16 cellular contexts compared by ENCODE assay signal in genomic region chr2:235382091-235383000, GRCh38.
DNase-seq lines count a peak whose midpoint lies in the region; ATAC-seq, FAIRE-seq and TF ChIP-seq lines count a peak whose summit lies in the region.
"Had no signal": no experiment of that assay in that cellular context is flagged by ENCODE, and none has a peak within 500 bp of the region (broad histone marks: within the 10 kb centered on the region; RNA-seq: fewer than 3 reads in every experiment).

No MANE protein-coding gene starts in this region.

- H3K9me3 Mint-ChIP-seq in immature natural killer cell (no peaks in the 10 kb centered on the region), glutamatergic neuron (ENCODE audit: unreplicated experiment) (no peaks in the 10 kb centered on the region)
- H3K9me3 Mint-ChIP-seq: CD8-positive, alpha-beta memory T cell had no signal

- no peaks in the 10 kb centered on the region for H3K9me2 ChIP-seq in GM23248 (ENCODE audit: insufficient read depth)
- H3K9me2 ChIP-seq: SK-N-SH had no signal

- TF ChIP-seq EP300 in K562 (IDR thresholded peaks at IDR 0.05; ENCODE audit: low read length), result no peak
- no peak for TF ChIP-seq EP300 in HepG2 (IDR thresholded peaks at IDR 0.05; ENCODE audit: low read depth in 2 of 2, low read length in 2 of 2)
- TF ChIP-seq EP300 in HepG2 (CRISPR knock-in tag; IDR thresholded peaks at IDR 0.05; ENCODE audit: borderline replicate concordance), result no peak

- H3K4me1 ChIP-seq in GM23248 (ENCODE audit: insufficient read depth) (peaks cover 14% of the 10 kb centered on the region), K562 (replicated peaks in 1 of 2; ENCODE audit: control insufficient read depth in 2 of 2, insufficient read depth in 2 of 2, low read length in 2 of 2) (no peaks in the 10 kb centered on the region), HepG2 (ENCODE audit: insufficient read depth, low read length) (no peaks in the 10 kb centered on the region), prostate gland (replicated peaks) (no peaks in the 10 kb centered on the region)
- H3K4me1 ChIP-seq: BLaER1 treated with 17β-estradiol and CSF1 and Interleukin-3, amounts not matched to agents 10 nM and 100 nM had no signal

- H3K36me3 Mint-ChIP-seq in immature natural killer cell, result no peaks in the 10 kb centered on the region
- no peaks in the 10 kb centered on the region for H3K36me3 Mint-ChIP-seq in glutamatergic neuron (ENCODE audit: unreplicated experiment)
- H3K36me3 Mint-ChIP-seq: CD8-positive, alpha-beta memory T cell had no signal

- H3F3A ChIP-seq in GM23248 (ENCODE audit: insufficient read depth), result 0 out of 2 replicates have a peak, but pooled peaks cover 7% of the 10 kb centered on the region

- H3K79me2 ChIP-seq in GM23248 (ENCODE audit: insufficient read depth) (no peaks in the 10 kb centered on the region), K562 (ENCODE audit: control insufficient read depth, insufficient read depth, low read length) (no peaks in the 10 kb centered on the region), HepG2 (ENCODE audit: insufficient read depth, low read length) (no peaks in the 10 kb centered on the region)

- BruUV-seq in K562 (replicated peaks; lab: Mats Ljungman, UMichigan) (no TSS peak), HepG2 (replicated peaks; lab: Mats Ljungman, UMichigan) (no TSS peak)

- H3K9me3 ChIP-seq in GM23248 (ENCODE audit: low read depth) (no peaks in the 10 kb centered on the region), K562 (replicated peaks; ENCODE audit: control insufficient read depth, insufficient read depth, low read depth, low read length) (no peaks in the 10 kb centered on the region), HepG2 (ENCODE audit: low read length) (no peaks in the 10 kb centered on the region), prostate gland (no peaks in the 10 kb centered on the region)
- H3K9me3 ChIP-seq: SK-N-SH had no signal

- TF ChIP-seq CTCF in K562 (IDR thresholded peaks at IDR 0.05 in 2 of 3, conservative IDR thresholded peaks at IDR 0.05 in 1 of 3; ENCODE audit: insufficient read depth in 2 of 3, low read depth in 1 of 3, low read length in 3 of 3) (no peak), HepG2 (CRISPR knock-in tag; IDR thresholded peaks at IDR 0.05) (no peak), prostate gland (IDR thresholded peaks at IDR 0.05) (no peak), glutamatergic neuron (IDR thresholded peaks at IDR 0.05; ENCODE audit: partially characterized antibody, unreplicated experiment) (no peak)

- H3K27ac Mint-ChIP-seq in immature natural killer cell, result no peak overlapping the region
- H3K27ac Mint-ChIP-seq in glutamatergic neuron (ENCODE audit: unreplicated experiment), result no peak overlapping the region
- H3K27ac Mint-ChIP-seq: CD8-positive, alpha-beta memory T cell had no signal

- TF ChIP-seq RAD21 in K562 (CRISPR knock-in tag; conservative IDR thresholded peaks at IDR 0.05 in 1 of 2, IDR thresholded peaks at IDR 0.05 in 1 of 2) (no peak), HepG2 (CRISPR knock-in tag; IDR thresholded peaks at IDR 0.05) (no peak)

- ATAC-seq in K562, result no peak
- no peak for ATAC-seq in HepG2

- no peak for FAIRE-seq in K562 (lab: Jason Lieb, UNC)
- no peak for FAIRE-seq in HepG2 (lab: Jason Lieb, UNC)

- H3K27me3 ChIP-seq in GM23248 (replicated peaks; ENCODE audit: insufficient read depth), result no peaks in the 10 kb centered on the region
- peaks cover 15 to 34% of the 10 kb centered on the region in 2 experiments; a peak in 4 of 5 replicates for H3K27me3 ChIP-seq in K562 (ENCODE audit: control insufficient read depth in 2 of 2, insufficient read depth in 2 of 2, low read length in 2 of 2)
- peaks cover 3 to 44% of the 10 kb centered on the region in 2 experiments; a peak in 3 of 5 replicates for H3K27me3 ChIP-seq in HepG2 (ENCODE audit: control insufficient read depth in 1 of 2, insufficient read depth in 2 of 2, low read length in 2 of 2)
- H3K27me3 ChIP-seq in prostate gland (replicated peaks; ENCODE audit: insufficient read depth), result no peaks in the 10 kb centered on the region

- no peak for TF ChIP-seq POLR2A in K562 (conservative IDR thresholded peaks at IDR 0.05)
- TF ChIP-seq POLR2A in HepG2 (IDR thresholded peaks at IDR 0.05; ENCODE audit: insufficient read depth in 1 of 2, low read depth in 2 of 2, low read length in 2 of 2), result no peak
- TF ChIP-seq POLR2A in prostate gland (IDR thresholded peaks at IDR 0.05), result no peak

- CTCF ChIA-PET in K562 (lab: Yijun Ruan, JAX; ENCODE audit: low intra/inter-chr PET ratio) (no interaction called here), HepG2 (lab: Yijun Ruan, JAX; ENCODE audit: low intra/inter-chr PET ratio, low total read pairs) (no interaction called here)

- intact Hi-C loops in K562 (cut with micrococcal nuclease) (no loop called here), HepG2 (cut with micrococcal nuclease; ENCODE audit: unreplicated experiment) (no loop called here), prostate gland (cut with DNase I) (no loop called here)

- H3K27ac ChIP-seq in GM23248, result no peak overlapping the region
- no peak overlapping the region for H3K27ac ChIP-seq in K562 (ENCODE audit: extremely low read depth, low read depth, low read length)
- H3K27ac ChIP-seq in HepG2 (ENCODE audit: extremely low read length, insufficient read depth, low read length), result no peak overlapping the region
- H3K27ac ChIP-seq in prostate gland, result no peak overlapping the region
- H3K27ac ChIP-seq: BLaER1 treated with 17β-estradiol and CSF1 and Interleukin-3, amounts not matched to agents 10 nM and 100 nM; KMS-11 had no signal

- H2AFZ ChIP-seq in GM23248 (no peak overlapping the region), K562 (ENCODE audit: low read depth, low read length) (no peak overlapping the region), HepG2 (ENCODE audit: low read length) (no peak overlapping the region)

- H3K4me1 Mint-ChIP-seq in immature natural killer cell, result no peaks in the 10 kb centered on the region
- H3K4me1 Mint-ChIP-seq in glutamatergic neuron (ENCODE audit: low read depth, unreplicated experiment), result peaks cover 3% of the 10 kb centered on the region
- H3K4me1 Mint-ChIP-seq: CD8-positive, alpha-beta memory T cell had no signal

- H3K4me3 Mint-ChIP-seq in immature natural killer cell (no peak overlapping the region), glutamatergic neuron (ENCODE audit: unreplicated experiment) (no peak overlapping the region)
- H3K4me3 Mint-ChIP-seq: CD8-positive, alpha-beta memory T cell had no signal

- H3K36me3 ChIP-seq in GM23248 (ENCODE audit: low read depth), result no peaks in the 10 kb centered on the region
- H3K36me3 ChIP-seq in K562 (ENCODE audit: control insufficient read depth, insufficient read depth, low read length), result no peaks in the 10 kb centered on the region
- no peaks in the 10 kb centered on the region for H3K36me3 ChIP-seq in HepG2 (replicated peaks in 1 of 2; ENCODE audit: control insufficient read depth in 1 of 2, insufficient read depth in 2 of 2, low read length in 2 of 2)
- no peaks in the 10 kb centered on the region for H3K36me3 ChIP-seq in prostate gland
- H3K36me3 ChIP-seq: BLaER1 treated with 17β-estradiol and CSF1 and Interleukin-3, amounts not matched to agents 10 nM and 100 nM had no signal

- DNase-seq in GM23248 (peak; percentile 40), K562 (ENCODE audit: extremely low read depth in 1 of 4, low spot score in 3 of 4) (no peak), HepG2 (ENCODE audit: low spot score) (no peak), prostate gland (ENCODE audit: low spot score) (peak; percentile 8), immature natural killer cell (no peak), NCI-H1048 (lab: John Stamatoyannopoulos, UW) (no peak), glutamatergic neuron (no peak)
- DNase-seq: CD8-positive, alpha-beta memory T cell; NCI-H1436; NCI-H2081; NCI-H510A treated with DMSO at 0.1 percent for 48 hours; NCI-H774; SHP77 treated with DMSO at 0.1 percent for 48 hours; SK-N-SH had no signal

- no peak overlapping the region for H3K4me3 ChIP-seq in GM23248
- H3K4me3 ChIP-seq in K562, result no peak overlapping the region
- H3K4me3 ChIP-seq in HepG2 (replicated peaks in 1 of 3; ENCODE audit: insufficient read depth in 1 of 3, low read depth in 2 of 3, low read length in 3 of 3), result no peak overlapping the region
- H3K4me3 ChIP-seq in prostate gland, result no peak overlapping the region
- H3K4me3 ChIP-seq: BLaER1 treated with 17β-estradiol and CSF1 and Interleukin-3, amounts not matched to agents 10 nM and 100 nM had no signal

- in situ Hi-C loops in GM23248 (cut with MboI) (no loop called here), K562 (cut with MboI) (no loop called here), HepG2 (cut with HindIII; ENCODE audit: extremely low pct_ligation_motif_present, low pct_unique_long_range_greater_than_20kb) (no loop called here)

- H3K9me1 ChIP-seq in K562 (ENCODE audit: control insufficient read depth, insufficient read depth, low read length), result no peaks in the 10 kb centered on the region

- H3K27me3 Mint-ChIP-seq in immature natural killer cell (ENCODE audit: low read depth in 3 of 3), result peaks cover 3 to 10% (median 5%) of the 10 kb centered on the region in 3 donors
- H3K27me3 Mint-ChIP-seq in glutamatergic neuron (ENCODE audit: unreplicated experiment), result no peaks in the 10 kb centered on the region

- H3K4me2 ChIP-seq in GM23248 (ENCODE audit: unreplicated experiment), result no peak overlapping the region
- H3K4me2 ChIP-seq in K562 (ENCODE audit: insufficient read depth, low read length), result no peak overlapping the region
- no peak overlapping the region for H3K4me2 ChIP-seq in HepG2 (ENCODE audit: low read depth, low read length)
- H3K4me2 ChIP-seq: BLaER1 treated with 17β-estradiol and CSF1 and Interleukin-3, amounts not matched to agents 10 nM and 100 nM; KMS-11; SK-N-SH had no signal

- POLR2A ChIA-PET in K562 (lab: Yijun Ruan, JAX) (no interaction called here), HepG2 (lab: Yijun Ruan, JAX) (no interaction called here)

- H4K20me1 ChIP-seq in GM23248 (ENCODE audit: insufficient read depth) (no peaks in the 10 kb centered on the region), K562 (replicated peaks; ENCODE audit: control insufficient read depth, insufficient read depth, low read length) (no peaks in the 10 kb centered on the region; the same call in 1 of the 2 replicates), HepG2 (ENCODE audit: insufficient read depth, low read length) (no peaks in the 10 kb centered on the region; the same call in 1 of the 2 replicates)
- H4K20me1 ChIP-seq: BLaER1 treated with 17β-estradiol and CSF1 and Interleukin-3, amounts not matched to agents 10 nM and 100 nM had no signal

- 43 to 49% methylated on average over 10 of the region's 10 CpGs for WGBS in GM23248 (ENCODE audit: low coverage in 1 of 2, low lambda C conversion rate in 2 of 2, missing lambda C conversion rate in 2 of 2), 2 experiments
- WGBS in K562 (ENCODE audit: insufficient coverage, low coverage, missing lambda C conversion rate), result 6% methylated on average over 8 of the region's 10 CpGs
- 18% methylated on average over 10 of the region's 10 CpGs for WGBS in HepG2 (ENCODE audit: low lambda C conversion rate)
- 54% methylated on average over 10 of the region's 10 CpGs for WGBS in prostate gland

- H3K9ac ChIP-seq in GM23248, result no peak overlapping the region
- H3K9ac ChIP-seq in K562 (ENCODE audit: insufficient read depth in 1 of 2, low read depth in 2 of 2, low read length in 2 of 2), result no peak overlapping the region
- no peak overlapping the region for H3K9ac ChIP-seq in HepG2 (ENCODE audit: insufficient read depth, low read depth, low read length)
- H3K9ac ChIP-seq: BLaER1 treated with 17β-estradiol and CSF1 and Interleukin-3, amounts not matched to agents 10 nM and 100 nM; KMS-11; SK-N-SH had no signal

Comparison
In these comparisons a context has a peak if more than half of its experiments do, and no peak if none do; other contexts are left out.
1. DNase-seq: peak in GM23248 (single experiment) and prostate gland (single experiment); none in K562 (0 of 4), HepG2 (single experiment), immature natural killer cell (0 of 3), NCI-H1048 (single experiment) and glutamatergic neuron (single experiment).